ENCODE assay signal across 1 cellular context in genomic region chr12:50400638-50401382, GRCh38.
TF ChIP-seq lines count a peak whose summit lies in the region.

TSS of gene LARP4 (plus strand) at chr12:50400885. CDS start at chr12:50401011, 126 bp downstream.

TF ChIP-seq in HepG2, 621 proteins besides CTCF, POLR2A, EP300 and RAD21 (continued from another document and continues in another):
- TF ChIP-seq HBP1 (CRISPR knock-in tag; IDR thresholded peaks at IDR 0.05; ENCODE audit: low read depth) (peak; percentile 62; the same call in 1 of the 2 replicates), ZNF800 (CRISPR knock-in tag; IDR thresholded peaks at IDR 0.05) (no peak; the same call in 1 of the 2 replicates), ZNF784 (CRISPR knock-in tag; IDR thresholded peaks at IDR 0.05; ENCODE audit: borderline replicate concordance) (no peak), ZNF549 (CRISPR knock-in tag; IDR thresholded peaks at IDR 0.05) (no peak), THRA (CRISPR knock-in tag; IDR thresholded peaks at IDR 0.05; ENCODE audit: borderline replicate concordance) (no peak), ZC3H4 (CRISPR knock-in tag; IDR thresholded peaks at IDR 0.05; ENCODE audit: borderline replicate concordance) (no peak), MTA1 (CRISPR knock-in tag; IDR thresholded peaks at IDR 0.05; ENCODE audit: borderline replicate concordance) (no peak; the same call in 1 of the 2 replicates), ZNF136 (CRISPR knock-in tag; IDR thresholded peaks at IDR 0.05; ENCODE audit: low read depth) (no peak), ZNF20 (CRISPR knock-in tag; IDR thresholded peaks at IDR 0.05) (no peak), SOX13 (IDR thresholded peaks at IDR 0.05) (no peak), SOX13 (CRISPR knock-in tag; conservative IDR thresholded peaks at IDR 0.05 in 1 of 2, IDR thresholded peaks at IDR 0.05 in 1 of 2) (peak in 1 of 2 experiments; percentile 11; a peak in 1 of 4 replicates), ZNF790 (CRISPR knock-in tag; IDR thresholded peaks at IDR 0.05; ENCODE audit: borderline replicate concordance) (peak; percentile 75; the same call in 1 of the 2 replicates), ZNF572 (CRISPR knock-in tag; IDR thresholded peaks at IDR 0.05) (no peak), PREB (CRISPR knock-in tag; IDR thresholded peaks at IDR 0.05) (no peak), ZFAT (CRISPR knock-in tag; conservative IDR thresholded peaks at IDR 0.05) (no peak), NCOA2 (CRISPR knock-in tag; IDR thresholded peaks at IDR 0.05) (0 out of 2 replicates have a peak, but pooled peaks have one; percentile 29), ZNF605 (CRISPR knock-in tag; IDR thresholded peaks at IDR 0.05) (peak; percentile 93), RAD51 (IDR thresholded peaks at IDR 0.05; ENCODE audit: borderline replicate concordance) (no peak), ZNF580 (CRISPR knock-in tag; IDR thresholded peaks at IDR 0.05; ENCODE audit: borderline replicate concordance, low read depth) (peak; percentile 68; the same call in 1 of the 2 replicates), NR0B2 (CRISPR knock-in tag; IDR thresholded peaks at IDR 0.05) (peak; percentile 91; the same call in 1 of the 2 replicates), MYPOP (CRISPR knock-in tag; IDR thresholded peaks at IDR 0.05) (peak; percentile 44; the same call in 1 of the 2 replicates), MNT (IDR thresholded peaks at IDR 0.05) (peak; percentile 62; the same call in 1 of the 2 replicates), SAP130 (CRISPR knock-in tag; IDR thresholded peaks at IDR 0.05; ENCODE audit: low read depth) (peak; percentile 92), ATF7 (IDR thresholded peaks at IDR 0.05) (0 out of 2 replicates have a peak, but pooled peaks have one; percentile 37), ATF7 (CRISPR knock-in tag; IDR thresholded peaks at IDR 0.05) (no peak), ZNF280B (CRISPR knock-in tag; IDR thresholded peaks at IDR 0.05; ENCODE audit: borderline replicate concordance) (peak; percentile 57; the same call in 1 of the 2 replicates), HMG20B (CRISPR knock-in tag; conservative IDR thresholded peaks at IDR 0.05) (0 out of 2 replicates have a peak, but pooled peaks have one; percentile 13), USF2 (IDR thresholded peaks at IDR 0.05; ENCODE audit: low read depth, low read length) (no peak), USF2 (CRISPR knock-in tag; IDR thresholded peaks at IDR 0.05; ENCODE audit: borderline replicate concordance) (peak; percentile 69; the same call in 1 of the 2 replicates), SRSF1 (optimal IDR thresholded peaks at IDR 0.05; ENCODE audit: low read depth, low read length) (no peak), BCL3 (CRISPR knock-in tag; IDR thresholded peaks at IDR 0.05) (peak; percentile 84; the same call in 1 of the 2 replicates), ZNF770 (CRISPR knock-in tag; IDR thresholded peaks at IDR 0.05) (peak; percentile 83), HNRNPL (IDR thresholded peaks at IDR 0.05; ENCODE audit: low read depth, low read length) (0 out of 2 replicates have a peak, but pooled peaks have one; percentile 22), ARNT (IDR thresholded peaks at IDR 0.05) (no peak), ZSCAN30 (CRISPR knock-in tag; IDR thresholded peaks at IDR 0.05) (peak; percentile 27; the same call in 1 of the 2 replicates), HDAC2 (CRISPR knock-in tag; IDR thresholded peaks at IDR 0.05) (no peak), ZNF329 (CRISPR knock-in tag; IDR thresholded peaks at IDR 0.05; ENCODE audit: low read depth) (peak; percentile 49; the same call in 1 of the 2 replicates), MXD4 (CRISPR knock-in tag; IDR thresholded peaks at IDR 0.05) (peak; percentile 95; the same call in 1 of the 2 replicates), TEAD3 (CRISPR knock-in tag; optimal IDR thresholded peaks at IDR 0.05; ENCODE audit: borderline replicate concordance) (peak; percentile 36), JUNB (CRISPR knock-in tag; IDR thresholded peaks at IDR 0.05; ENCODE audit: borderline replicate concordance) (0 out of 2 replicates have a peak, but pooled peaks have one; percentile 21), CEBPG (CRISPR knock-in tag; IDR thresholded peaks at IDR 0.05) (peak; percentile 29; the same call in 1 of the 2 replicates), TEAD2 (CRISPR knock-in tag; IDR thresholded peaks at IDR 0.05) (no peak), KDM4B (CRISPR knock-in tag; IDR thresholded peaks at IDR 0.05) (peak; percentile 34; the same call in 1 of the 2 replicates)
